In genomic region chr3:185363662-185364203, GRCh38 we compare ENCODE assay signal across 8 cellular contexts. TPM values are rescaled to one million over a fixed set of nuclear protein-coding genes. Genes with fewer than 3 reads are reported as not detected.
A peak's percentile ranks its signal among the peaks of the same experiment; 100 is the strongest.
DNase-seq lines count a peak whose midpoint lies in the region; ATAC-seq and TF ChIP-seq lines count a peak whose summit lies in the region.

No MANE protein-coding gene starts in this region.

- H3K4me1 ChIP-seq in ACC112 (ENCODE audit: control insufficient read depth, insufficient read depth, low read length, unreplicated experiment) (peaks cover 17% of the 10 kb centered on the region), endodermal cell (ENCODE audit: control insufficient read depth, insufficient read depth, low read length) (no peaks in the 10 kb centered on the region)

- peaks cover 2% of the 10 kb centered on the region for H3K4me1 Mint-ChIP-seq in endodermal cell
- peaks cover 23% of the 10 kb centered on the region for H3K4me1 Mint-ChIP-seq in nephron

- WGBS in endodermal cell (ENCODE audit: insufficient coverage in 1 of 2, insufficient read length in 1 of 2), 2 experiments, result 7 to 32% methylated on average over 3 to 8 of the region's 8 CpGs

- H3K9me3 ChIP-seq in endodermal cell (ENCODE audit: control insufficient read depth, low read length), result no peaks in the 10 kb centered on the region

- H3K79me2 ChIP-seq in ACC112 (ENCODE audit: control insufficient read depth, insufficient read depth, low read length, unreplicated experiment), result peaks cover 8% of the 10 kb centered on the region

- no peak overlapping the region for H3K27ac Mint-ChIP-seq in endodermal cell
- H3K27ac Mint-ChIP-seq in nephron, result peak overlapping the region; percentile 56 to 89 (median 75)

- DNase-seq in NOMO-1 (lab: John Stamatoyannopoulos, UW; ENCODE audit: unreplicated experiment in 2 of 2), result peak; percentile 19 to 63
- DNase-seq in endodermal cell, result no peak
- DNase-seq in NCI-H2171 treated with DMSO at 0.1 percent for 48 hours (lab: John Stamatoyannopoulos, UW), result no peak
- DNase-seq in HCEC 1CT, result no peak
- DNase-seq in posterior cingulate gyrus, result no peak

- no peaks in the 10 kb centered on the region for H3K36me3 ChIP-seq in ACC112 (ENCODE audit: insufficient read depth, low read length)
- H3K36me3 ChIP-seq in endodermal cell (ENCODE audit: control insufficient read depth, insufficient read depth, low read length), result no peaks in the 10 kb centered on the region

- ATAC-seq in GM21576 (IDR thresholded peaks at IDR 0.05; ENCODE audit: unreplicated experiment), result peak; percentile 27

- H3K27me3 Mint-ChIP-seq in endodermal cell (ENCODE audit: insufficient read depth) (peaks cover 58% of the 10 kb centered on the region), nephron (ENCODE audit: low read depth) (peaks cover 4% of the 10 kb centered on the region)

- H3K9me3 Mint-ChIP-seq in endodermal cell (no peaks in the 10 kb centered on the region), nephron (no peaks in the 10 kb centered on the region)

- H3K36me3 Mint-ChIP-seq in endodermal cell (ENCODE audit: low read depth), result no peaks in the 10 kb centered on the region
- no peaks in the 10 kb centered on the region for H3K36me3 Mint-ChIP-seq in nephron (ENCODE audit: low read depth)

- intact Hi-C loops in posterior cingulate gyrus (cut with DNase I), result loop anchor here (5.0 kb wide), 1 partner anchor 134 kb away; the partner anchor contains the start of gene TMEM41A

- H2AFZ ChIP-seq in ACC112 (ENCODE audit: low read length, unreplicated experiment), result peak overlapping the region; percentile 55

- H3K4me3 Mint-ChIP-seq in endodermal cell (peak overlapping the region; percentile 57), nephron (peak overlapping the region; percentile 90 to 93 (median 90))

- H3K27ac ChIP-seq in ACC112 (ENCODE audit: low read depth, low read length) (peak overlapping the region; percentile 79), endodermal cell (ENCODE audit: low read depth, low read length) (peak overlapping the region; percentile 64)

- H3K4me3 ChIP-seq in ACC112 (ENCODE audit: low read depth, low read length) (peak overlapping the region; percentile 81), endodermal cell (ENCODE audit: low read length) (peak overlapping the region; percentile 86)

- TF ChIP-seq CTCF in endodermal cell (conservative IDR thresholded peaks at IDR 0.05), result no peak
- TF ChIP-seq CTCF in nephron (IDR thresholded peaks at IDR 0.05; ENCODE audit: unreplicated experiment in 3 of 3), result no peak

- H3K9ac ChIP-seq in endodermal cell (ENCODE audit: extremely low read depth, low read length, poor library complexity, severe bottlenecking), result peak overlapping the region; percentile 26

- H3K27me3 ChIP-seq in ACC112 (ENCODE audit: insufficient read depth, low read length) (no peaks in the 10 kb centered on the region), endodermal cell (ENCODE audit: control insufficient read depth, insufficient read depth, low read length, poor library complexity, severe bottlenecking) (peaks cover 45% of the 10 kb centered on the region)

RNA-seq across cellular contexts. Expression of gene MAP3K13, which starts 0.8 kb away (rescaled TPM):
- total RNA-seq in endodermal cell, result 10 to 100 TPM; 20.4 to 21.1 TPM
- polyA plus RNA-seq in endodermal cell (2013, experiment 1 of 2), result 27.5 TPM
- polyA plus RNA-seq in endodermal cell (2013, experiment 2 of 2), result 27.9 TPM

Comparison
In these comparisons a context has a peak if more than half of its experiments do, and no peak if none do; other contexts are left out.
1. DNase-seq: peak in NOMO-1 (2 of 2); none in endodermal cell (single experiment), NCI-H2171 treated with DMSO at 0.1 percent for 48 hours (single experiment), HCEC 1CT (single experiment) and posterior cingulate gyrus (0 of 10).